ENCODE assay signal across 15 cellular contexts in genomic region chr5:103366938-103367549, GRCh38.
DNase-seq lines count a peak whose midpoint lies in the region; TF ChIP-seq lines count a peak whose summit lies in the region.
"Had no signal": no experiment of that assay in that cellular context is flagged by ENCODE, and none has a peak within 500 bp of the region (broad histone marks: within the 10 kb centered on the region; RNA-seq: fewer than 3 reads in every experiment).

No MANE protein-coding gene starts in this region.

- H4K8ac ChIP-seq in trophoblast cell (ENCODE audit: low read depth, low read length), result peak overlapping the region; percentile 35

- no peak overlapping the region for H2AFZ ChIP-seq in trophoblast cell (ENCODE audit: insufficient read depth, low read length, poor library complexity)

- H4K12ac ChIP-seq in trophoblast cell (ENCODE audit: low read depth, low read length), result no peak overlapping the region

- no peaks in the 10 kb centered on the region for H3K27me3 ChIP-seq in WERI-Rb-1 (ENCODE audit: insufficient read depth, low read depth, severe bottlenecking)
- no peaks in the 10 kb centered on the region for H3K27me3 ChIP-seq in trophoblast cell (ENCODE audit: insufficient read depth, low read length)
- H3K27me3 ChIP-seq: BLaER1 had no signal

- WGBS in trophoblast cell (ENCODE audit: extremely low coverage, insufficient coverage, insufficient read length), result no CpG with 5 or more reads among the region's 9 CpGs

- H4K91ac ChIP-seq in trophoblast cell (ENCODE audit: low read depth, low read length), result peak overlapping the region; percentile 74

- peaks cover 2% of the 10 kb centered on the region for H3K79me1 ChIP-seq in trophoblast cell (ENCODE audit: low read length)

- H3K4me3 ChIP-seq in WERI-Rb-1 (ENCODE audit: low read depth, low read length), result no peak overlapping the region
- H3K4me3 ChIP-seq in trophoblast cell (ENCODE audit: low read depth, low read length), result no peak overlapping the region
- H3K4me3 ChIP-seq: BLaER1 had no signal

- H3K4me2 ChIP-seq in trophoblast cell (ENCODE audit: low read length), result no peak overlapping the region
- H3K4me2 ChIP-seq: BLaER1 had no signal

- peaks cover 4 to 5% of the 10 kb centered on the region in 2 experiments for H3K4me1 ChIP-seq in trophoblast cell (ENCODE audit: control insufficient read depth in 1 of 2, insufficient read depth in 2 of 2, low read length in 2 of 2)
- H3K4me1 ChIP-seq: BLaER1 had no signal

- no peak overlapping the region for H3K27ac ChIP-seq in WERI-Rb-1
- no peak overlapping the region for H3K27ac ChIP-seq in trophoblast cell (ENCODE audit: low read depth, low read length)
- H3K27ac ChIP-seq: BLaER1 had no signal

- peak overlapping the region; percentile 64 for H2AK5ac ChIP-seq in trophoblast cell (ENCODE audit: low read length)

- H2BK120ac ChIP-seq in trophoblast cell (ENCODE audit: insufficient read depth, low read length, poor library complexity), result peak overlapping the region; percentile 36

- no peak overlapping the region for H3K9ac ChIP-seq in trophoblast cell (ENCODE audit: low read length)
- H3K9ac ChIP-seq: BLaER1 had no signal

- no peaks in the 10 kb centered on the region for H3K79me2 ChIP-seq in trophoblast cell (ENCODE audit: control insufficient read depth, insufficient read depth, low read length, poor library complexity)

- H3K9me3 ChIP-seq in WERI-Rb-1 (ENCODE audit: severe bottlenecking) (no peaks in the 10 kb centered on the region), trophoblast cell (ENCODE audit: insufficient read depth, low read depth, low read length) (no peaks in the 10 kb centered on the region)

- H3K14ac ChIP-seq in trophoblast cell (ENCODE audit: low read length), result peak overlapping the region; percentile 34

- H2BK12ac ChIP-seq in trophoblast cell (ENCODE audit: low read length), result peak overlapping the region; percentile 4

- H3K4ac ChIP-seq in trophoblast cell (ENCODE audit: low read depth, low read length), result peak overlapping the region; percentile 6

- peak; percentile 4 for DNase-seq in NCI-H2171 treated with DMSO at 0.1 percent for 48 hours (lab: John Stamatoyannopoulos, UW)
- no peak for DNase-seq in NCI-H2171 (lab: John Stamatoyannopoulos, UW)
- peak; percentile 32 for DNase-seq in WERI-Rb-1
- DNase-seq in islet precursor cell, result peak; percentile 40
- no peak for DNase-seq in trophoblast cell
- no peak for DNase-seq in activated T-cell treated with anti-CD3 and anti-CD28 coated beads, Interleukin-2, amount 50 U/mL, for 1 hour
- DNase-seq in NCI-H526 (lab: John Stamatoyannopoulos, UW), result no peak
- DNase-seq in NCI-H1694 treated with DMSO at 0.1 percent for 48 hours (lab: John Stamatoyannopoulos, UW), result no peak
- DNase-seq: 8988T; AML-193; Caco-2; CD8-positive, alpha-beta memory T cell; DND-41; GDM1 had no signal

- no peaks in the 10 kb centered on the region for H3K36me3 ChIP-seq in WERI-Rb-1
- H3K36me3 ChIP-seq in trophoblast cell (ENCODE audit: control insufficient read depth in 1 of 2, insufficient read depth in 2 of 2, low read length in 2 of 2), result peaks cover 0 to 3% of the 10 kb centered on the region in 2 experiments
- H3K36me3 ChIP-seq: BLaER1 had no signal

- H3K23ac ChIP-seq in trophoblast cell (ENCODE audit: low read length), result no peak overlapping the region

- TF ChIP-seq CTCF in WERI-Rb-1 (IDR thresholded peaks at IDR 0.05; ENCODE audit: low read depth, low read length), result no peak

- peak overlapping the region; percentile 25 for H3K18ac ChIP-seq in trophoblast cell (ENCODE audit: low read length)

- H2BK5ac ChIP-seq in trophoblast cell (ENCODE audit: low read depth, low read length, poor library complexity), result no peak overlapping the region

Comparison
In these comparisons a context has a peak if more than half of its experiments do, and no peak if none do; other contexts are left out.
1. DNase-seq: peak in NCI-H2171 treated with DMSO at 0.1 percent for 48 hours (single experiment), WERI-Rb-1 (single experiment) and islet precursor cell (single experiment); none in NCI-H2171 (single experiment), trophoblast cell (0 of 2), activated T-cell treated with anti-CD3 and anti-CD28 coated beads, Interleukin-2, amount 50 U/mL, for 1 hour (single experiment), NCI-H526 (0 of 2) and NCI-H1694 treated with DMSO at 0.1 percent for 48 hours (single experiment).